In genomic region chr10:46035923-46036849, GRCh38 we compare ENCODE assay signal across 1 cellular context.
TF ChIP-seq lines count a peak whose summit lies in the region.

No MANE protein-coding gene starts in this region.

TF ChIP-seq in HCT116, 20 proteins besides CTCF, POLR2A, EP300 and RAD21 (continued from another document):
- TF ChIP-seq, protein P1, sequence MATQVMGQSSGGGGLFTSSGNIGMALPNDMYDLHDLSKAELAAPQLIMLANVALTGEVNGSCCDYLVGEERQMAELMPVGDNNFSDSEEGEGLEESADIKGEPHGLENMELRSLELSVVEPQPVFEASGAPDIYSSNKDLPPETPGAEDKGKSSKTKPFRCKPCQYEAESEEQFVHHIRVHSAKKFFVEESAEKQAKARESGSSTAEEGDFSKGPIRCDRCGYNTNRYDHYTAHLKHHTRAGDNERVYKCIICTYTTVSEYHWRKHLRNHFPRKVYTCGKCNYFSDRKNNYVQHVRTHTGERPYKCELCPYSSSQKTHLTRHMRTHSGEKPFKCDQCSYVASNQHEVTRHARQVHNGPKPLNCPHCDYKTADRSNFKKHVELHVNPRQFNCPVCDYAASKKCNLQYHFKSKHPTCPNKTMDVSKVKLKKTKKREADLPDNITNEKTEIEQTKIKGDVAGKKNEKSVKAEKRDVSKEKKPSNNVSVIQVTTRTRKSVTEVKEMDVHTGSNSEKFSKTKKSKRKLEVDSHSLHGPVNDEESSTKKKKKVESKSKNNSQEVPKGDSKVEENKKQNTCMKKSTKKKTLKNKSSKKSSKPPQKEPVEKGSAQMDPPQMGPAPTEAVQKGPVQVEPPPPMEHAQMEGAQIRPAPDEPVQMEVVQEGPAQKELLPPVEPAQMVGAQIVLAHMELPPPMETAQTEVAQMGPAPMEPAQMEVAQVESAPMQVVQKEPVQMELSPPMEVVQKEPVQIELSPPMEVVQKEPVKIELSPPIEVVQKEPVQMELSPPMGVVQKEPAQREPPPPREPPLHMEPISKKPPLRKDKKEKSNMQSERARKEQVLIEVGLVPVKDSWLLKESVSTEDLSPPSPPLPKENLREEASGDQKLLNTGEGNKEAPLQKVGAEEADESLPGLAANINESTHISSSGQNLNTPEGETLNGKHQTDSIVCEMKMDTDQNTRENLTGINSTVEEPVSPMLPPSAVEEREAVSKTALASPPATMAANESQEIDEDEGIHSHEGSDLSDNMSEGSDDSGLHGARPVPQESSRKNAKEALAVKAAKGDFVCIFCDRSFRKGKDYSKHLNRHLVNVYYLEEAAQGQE (IDR thresholded peaks at IDR 0.05; ENCODE audit: low read depth) = no peak
- no peak for TF ChIP-seq ZNF274 (IDR thresholded peaks at IDR 0.05; ENCODE audit: low read depth, low read length)
- TF ChIP-seq POLR2AphosphoS5 (IDR thresholded peaks at IDR 0.05; ENCODE audit: low read depth, low read length) = no peak
- TF ChIP-seq FOSL1 (IDR thresholded peaks at IDR 0.05; ENCODE audit: low read depth) = no peak
- TF ChIP-seq SP1 (IDR thresholded peaks at IDR 0.05; ENCODE audit: low read depth) = no peak
- TF ChIP-seq YY1 (IDR thresholded peaks at IDR 0.05; ENCODE audit: extremely low read depth, insufficient replicate concordance, low read depth, low read length) = no peak
